ENCODE assay signal across 9 cellular contexts in the genomic region with DNA sequence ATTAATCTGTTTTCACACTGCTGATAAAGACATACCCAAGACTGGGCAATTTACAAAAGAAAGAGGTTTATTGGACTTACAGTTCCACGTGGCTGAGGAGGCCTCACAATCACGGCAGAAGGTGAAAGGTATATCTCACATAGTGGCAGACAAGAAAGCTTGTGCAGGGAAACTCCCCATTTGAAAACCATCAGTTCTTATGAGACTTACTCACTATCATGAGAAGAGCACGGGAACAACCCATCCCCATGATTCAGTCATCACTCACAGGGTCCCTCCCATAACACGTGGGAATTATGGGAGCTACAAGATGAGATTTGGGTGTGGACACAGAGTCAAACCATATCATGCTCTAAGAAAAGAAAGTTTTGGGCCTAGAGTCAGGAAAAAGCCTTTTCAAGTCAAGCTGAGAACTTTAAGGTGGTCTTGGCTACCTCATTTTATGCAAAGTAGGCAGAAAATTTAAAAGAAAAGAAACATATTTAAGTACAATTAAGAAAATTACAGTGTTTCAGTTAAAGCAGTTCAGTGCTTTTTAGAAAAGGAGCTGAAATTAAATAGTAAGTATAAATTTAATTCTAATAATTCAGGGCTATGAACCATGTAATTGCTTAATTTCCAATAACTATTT. TPM values are rescaled to one million over a fixed set of nuclear protein-coding genes. Genes with fewer than 3 reads are reported as not detected.
DNase-seq lines count a peak whose midpoint lies in the region; ATAC-seq, FAIRE-seq and TF ChIP-seq lines count a peak whose summit lies in the region.
"Had no signal": no experiment of that assay in that cellular context is flagged by ENCODE, and none has a peak within 500 bp of the region (broad histone marks: within the 10 kb centered on the region; RNA-seq: fewer than 3 reads in every experiment).

No MANE protein-coding gene starts in this region.

- ATAC-seq in CD4-positive, alpha-beta T cell (ENCODE audit: poor library complexity), result no peak
- ATAC-seq in K562 (no peak), HG02885 (IDR thresholded peaks at IDR 0.05; ENCODE audit: poor library complexity, unreplicated experiment) (no peak)

- no peak for TF ChIP-seq RAD21 in K562 (CRISPR knock-in tag; conservative IDR thresholded peaks at IDR 0.05 in 1 of 2, IDR thresholded peaks at IDR 0.05 in 1 of 2)

- no peaks in the 10 kb centered on the region for H4K20me1 ChIP-seq in K562 (replicated peaks; ENCODE audit: control insufficient read depth, insufficient read depth, low read length)

- POLR2A ChIA-PET in CD4-positive, alpha-beta T cell (lab: Charles Lee), result no interaction called here
- POLR2A ChIA-PET in K562 (lab: Yijun Ruan, JAX), result interaction anchor here (1.1 to 1.7 kb wide), 3 partner anchors 10 to 888 kb away, joined by 3 to 5 read pairs (median 4); no protein-coding TSS in a partner anchor

- H3K27ac ChIP-seq in CD4-positive, alpha-beta T cell (ENCODE audit: low read depth, low read length), result no peak overlapping the region
- H3K27ac ChIP-seq in K562 (ENCODE audit: extremely low read depth, low read depth, low read length), result no peak overlapping the region

- no peaks in the 10 kb centered on the region for H3K9me3 Mint-ChIP-seq in CD4-positive, alpha-beta T cell
- H3K9me3 Mint-ChIP-seq: activated naive CD4-positive, alpha-beta T cell treated with anti-CD3 and anti-CD28 coated beads, Interleukin-2, amount 50 U/mL, for 72 hours had no signal

- intact Hi-C loops in CD4-positive, alpha-beta T cell (cut with DNase I, micrococcal nuclease), result no loop called here
- intact Hi-C loops in K562 (cut with micrococcal nuclease), result loop anchor here (5.0 to 10.0 kb wide), 2 partner anchors 249 to 448 kb away; no protein-coding TSS in a partner anchor

- no peaks in the 10 kb centered on the region for H3K36me3 ChIP-seq in K562 (ENCODE audit: control insufficient read depth, insufficient read depth, low read length)

- FAIRE-seq in K562 (lab: Jason Lieb, UNC), result peak; percentile 58

- TF ChIP-seq POLR2A in K562 (conservative IDR thresholded peaks at IDR 0.05), result no peak

- no peak overlapping the region for H2AFZ ChIP-seq in K562 (ENCODE audit: low read depth, low read length)

- no peaks in the 10 kb centered on the region for H3K79me2 ChIP-seq in K562 (ENCODE audit: control insufficient read depth, insufficient read depth, low read length)

- WGBS in K562 (ENCODE audit: insufficient coverage, low coverage, missing lambda C conversion rate), result 4% methylated on average over 4 of the region's 4 CpGs

- H3K4me1 Mint-ChIP-seq in CD4-positive, alpha-beta T cell (ENCODE audit: low read depth), result peaks cover 30% of the 10 kb centered on the region

- no peaks in the 10 kb centered on the region for H3K9me3 ChIP-seq in CD4-positive, alpha-beta T cell (ENCODE audit: control insufficient read depth, low read length)
- no peaks in the 10 kb centered on the region for H3K9me3 ChIP-seq in K562 (replicated peaks; ENCODE audit: control insufficient read depth, insufficient read depth, low read depth, low read length)

- no peak for DNase-seq in CD4-positive, alpha-beta T cell
- DNase-seq in HT1080 (ENCODE audit: low read depth), result peak; percentile 89
- peak; percentile 23 to 53 (median 34) for DNase-seq in K562 (ENCODE audit: extremely low read depth in 1 of 4, low spot score in 3 of 4)
- peak; percentile 67 for DNase-seq in myocyte (ENCODE audit: low read depth)
- no peak for DNase-seq in NCI-H2081 treated with DMSO at 0.1 percent for 48 hours (lab: John Stamatoyannopoulos, UW)
- no peak for DNase-seq in activated gamma-delta T cell (lab: John Stamatoyannopoulos, UW)
- no peak for DNase-seq in T-helper 9 cell

- no TSS peak for BruUV-seq in K562 (replicated peaks; lab: Mats Ljungman, UMichigan)

- H3K9me1 ChIP-seq in K562 (ENCODE audit: control insufficient read depth, insufficient read depth, low read length), result no peaks in the 10 kb centered on the region

- no peak overlapping the region for H3K9ac ChIP-seq in K562 (ENCODE audit: insufficient read depth in 1 of 2, low read depth in 2 of 2, low read length in 2 of 2)

- CTCF ChIA-PET in CD4-positive, alpha-beta T cell (lab: Charles Lee), result no interaction called here
- CTCF ChIA-PET in K562 (lab: Yijun Ruan, JAX; ENCODE audit: low intra/inter-chr PET ratio), result no interaction called here

- TF ChIP-seq EP300 in K562 (IDR thresholded peaks at IDR 0.05; ENCODE audit: low read length), result no peak

- no peaks in the 10 kb centered on the region for H3K36me3 Mint-ChIP-seq in CD4-positive, alpha-beta T cell (ENCODE audit: low read depth)

- no peaks in the 10 kb centered on the region for H3K27me3 ChIP-seq in CD4-positive, alpha-beta T cell (ENCODE audit: control insufficient read depth, insufficient read depth, low read length)
- H3K27me3 ChIP-seq in K562 (ENCODE audit: control insufficient read depth in 2 of 2, insufficient read depth in 2 of 2, low read length in 2 of 2), result no peaks in the 10 kb centered on the region

- H3K4me1 ChIP-seq in K562 (replicated peaks in 1 of 2; ENCODE audit: control insufficient read depth in 2 of 2, insufficient read depth in 2 of 2, low read length in 2 of 2), result peaks cover 13% of the 10 kb centered on the region in 2 experiments; a peak in 4 of 5 replicates

- H3K4me2 ChIP-seq in K562 (ENCODE audit: insufficient read depth, low read length), result no peak overlapping the region

- no peak overlapping the region for H3K27ac Mint-ChIP-seq in CD4-positive, alpha-beta T cell
- H3K27ac Mint-ChIP-seq: activated naive CD4-positive, alpha-beta T cell treated with anti-CD3 and anti-CD28 coated beads, Interleukin-2, amount 50 U/mL, for 72 hours had no signal

- peaks cover 41% of the 10 kb centered on the region for H3K27me3 Mint-ChIP-seq in CD4-positive, alpha-beta T cell

- H3K4me3 ChIP-seq in K562, result no peak overlapping the region

- in situ Hi-C loops in K562 (cut with MboI), result loop anchor here (25.0 kb wide), 1 partner anchor 259 kb away; no protein-coding TSS in a partner anchor

- H3K4me3 Mint-ChIP-seq in CD4-positive, alpha-beta T cell, result peak overlapping the region; percentile 43

- TF ChIP-seq CTCF in CD4-positive, alpha-beta T cell (IDR thresholded peaks at IDR 0.05), result no peak
- TF ChIP-seq CTCF in K562 (IDR thresholded peaks at IDR 0.05 in 2 of 3, conservative IDR thresholded peaks at IDR 0.05 in 1 of 3; ENCODE audit: insufficient read depth in 2 of 3, low read depth in 1 of 3, low read length in 3 of 3), result no peak

TF ChIP-seq in K562, 482 proteins besides CTCF, POLR2A, EP300 and RAD21 (continues in another document):
- TF ChIP-seq ELK1 (CRISPR knock-in tag; IDR thresholded peaks at IDR 0.05) (no peak), ILK (tag; IDR thresholded peaks at IDR 0.05; ENCODE audit: borderline replicate concordance, low read depth) (no peak), MAFG (tag; conservative IDR thresholded peaks at IDR 0.05) (peak; percentile 71), EGR1 (conservative IDR thresholded peaks at IDR 0.05) (no peak), PHB (CRISPR knock-in tag; IDR thresholded peaks at IDR 0.05) (no peak)
- TF ChIP-seq, protein P1, sequence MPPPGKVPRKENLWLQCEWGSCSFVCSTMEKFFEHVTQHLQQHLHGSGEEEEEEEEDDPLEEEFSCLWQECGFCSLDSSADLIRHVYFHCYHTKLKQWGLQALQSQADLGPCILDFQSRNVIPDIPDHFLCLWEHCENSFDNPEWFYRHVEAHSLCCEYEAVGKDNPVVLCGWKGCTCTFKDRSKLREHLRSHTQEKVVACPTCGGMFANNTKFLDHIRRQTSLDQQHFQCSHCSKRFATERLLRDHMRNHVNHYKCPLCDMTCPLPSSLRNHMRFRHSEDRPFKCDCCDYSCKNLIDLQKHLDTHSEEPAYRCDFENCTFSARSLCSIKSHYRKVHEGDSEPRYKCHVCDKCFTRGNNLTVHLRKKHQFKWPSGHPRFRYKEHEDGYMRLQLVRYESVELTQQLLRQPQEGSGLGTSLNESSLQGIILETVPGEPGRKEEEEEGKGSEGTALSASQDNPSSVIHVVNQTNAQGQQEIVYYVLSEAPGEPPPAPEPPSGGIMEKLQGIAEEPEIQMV (tag; conservative IDR thresholded peaks at IDR 0.05; ENCODE audit: low read depth), result no peak

RNA-seq across cellular contexts. Expression of gene CRYM, which starts 24.9 kb away (rescaled TPM):
- not detected for total RNA-seq in CD4-positive, alpha-beta T cell
- 0.27 TPM in 1 of 2 replicates, not detected in the other for total RNA-seq in HT1080 (2014; rRNA removed; shearing (Covaris generic))
- polyA plus RNA-seq in HT1080 (2015; cell fraction: cytosol; rRNA removed), result not detected in 2 replicates
- polyA plus RNA-seq in HT1080 (2015; cell fraction: nucleus; rRNA removed), result not detected in 2 replicates
- total RNA-seq in K562 (2011; cell fraction: chromatin; rRNA removed; ENCODE audit: low replicate concordance), result 0.58 and 1.00 TPM in 2 replicates
- total RNA-seq in K562 (2011; cell fraction: nucleolus; rRNA removed), result 0.33 and 0.66 TPM in 2 replicates
- total RNA-seq in K562 (2011; cell fraction: nucleoplasm; rRNA removed), result 0.46 and 0.66 TPM in 2 replicates
- 0.41 and 0.65 TPM in 2 replicates for total RNA-seq in K562 (2014; rRNA removed)
- 0.41 and 0.47 TPM in 2 replicates for total RNA-seq in K562 (2014; rRNA removed; fragmentation: Illumina TruSeq; extraction: Trizol)
- total RNA-seq in K562 (2015; rRNA removed; fragmentation: Illumina TruSeq; extraction: Trizol), result 0.23 and 0.58 TPM in 2 replicates
- 0.98 TPM in 2 replicates for total RNA-seq in K562 (2021)
- polyA plus RNA-seq in K562 (2011; rRNA removed), result 0.56 and 0.62 TPM in 2 replicates
- polyA plus RNA-seq in K562 (2011; cell fraction: cytosol; rRNA removed), result 0.62 and 1.7 TPM in 2 replicates
- polyA plus RNA-seq in K562 (2011; cell fraction: nucleus; rRNA removed), result 0.77 and 0.79 TPM in 2 replicates
- 0.82 and 1.5 TPM in 2 replicates for polyA plus RNA-seq in K562 (2012)
- polyA plus RNA-seq in K562 (2014; fragmentation: Illumina TruSeq; extraction: Trizol), result 0.47 and 0.59 TPM in 2 replicates
- under 1 TPM; 0.08 to 0.15 TPM for polyA plus RNA-seq in K562 (2014; fragmentation: Nextera tagmentation; extraction: Ambion mirVana)
- 0.37 and 0.73 TPM in 2 replicates for polyA plus RNA-seq in K562 (2014; rRNA removed)
- 0.28 and 0.36 TPM in 2 replicates for polyA minus RNA-seq in K562 (2011; rRNA and poly(A)+ RNA removed)
- polyA minus RNA-seq in K562 (2011; cell fraction: cytosol; rRNA and poly(A)+ RNA removed), result not detected in 2 replicates
- 0.33 TPM in 1 of 2 replicates, not detected in the other for polyA minus RNA-seq in K562 (2011; cell fraction: nucleus; rRNA and poly(A)+ RNA removed)
- total RNA-seq in myocyte, result 0.73 TPM in 1 of 2 replicates, not detected in the other
- 0.81 TPM for polyA plus RNA-seq in myocyte (2012)
- total RNA-seq: activated naive CD4-positive, alpha-beta T cell treated with anti-CD3 and anti-CD28 coated beads, Interleukin-2, amount 50 U/mL, for 72 hours had no signal

Comparison
In these comparisons a context has a peak if more than half of its experiments do, and no peak if none do; other contexts are left out.
1. DNase-seq: peak in HT1080 (single experiment), K562 (4 of 4) and myocyte (single experiment); none in CD4-positive, alpha-beta T cell (0 of 10), NCI-H2081 treated with DMSO at 0.1 percent for 48 hours (single experiment), activated gamma-delta T cell (single experiment) and T-helper 9 cell (single experiment).